ENCODE assay signal across 8 cellular contexts in genomic region chr14:34983148-34983760, GRCh38. TPM values are rescaled to one million over a fixed set of nuclear protein-coding genes. Genes with fewer than 3 reads are reported as not detected.
DNase-seq lines count a peak whose midpoint lies in the region; ATAC-seq, FAIRE-seq and TF ChIP-seq lines count a peak whose summit lies in the region.

No MANE protein-coding gene starts in this region.

- peak overlapping the region; percentile 100 for H3K27ac ChIP-seq in mesodermal cell (ENCODE audit: low read depth, low read length, severe bottlenecking)

- no peak for TF ChIP-seq POLR2A in GM12891 (IDR thresholded peaks at IDR 0.05; ENCODE audit: low read depth, low read length)

- BruUV-seq in MCF 10A (replicated peaks; lab: Mats Ljungman, UMichigan), result TSS peak; percentile 67

- CTCF ChIA-PET in MCF 10A (lab: Yijun Ruan, JAX), result interaction anchor here (0.6 to 0.7 kb wide), 3 partner anchors 20 to 433 kb away, joined by 3 to 4 read pairs (median 3); no protein-coding TSS in a partner anchor

- H3K27me3 Mint-ChIP-seq in activated naive CD8-positive, alpha-beta T cell treated with anti-CD3 and anti-CD28 coated beads, Interleukin-2, amount 10 ng/mL, durations not matched to agents 7 days and 5 days, result no peaks in the 10 kb centered on the region
- no peaks in the 10 kb centered on the region for H3K27me3 Mint-ChIP-seq in activated naive CD8-positive, alpha-beta T cell treated with anti-CD3 and anti-CD28 coated beads for 36 hours
- H3K27me3 Mint-ChIP-seq in MCF 10A (ENCODE audit: insufficient read depth, unreplicated experiment), result no peaks in the 10 kb centered on the region

- 0 to 1% methylated on average over 15 to 28 of the region's 28 CpGs for WGBS in mesodermal cell (ENCODE audit: insufficient coverage in 2 of 2), 2 experiments

- intact Hi-C loops in MCF 10A (cut with micrococcal nuclease), result no loop called here

- peaks cover 7% of the 10 kb centered on the region for H3K36me3 ChIP-seq in mesodermal cell (ENCODE audit: control insufficient read depth, insufficient read depth, low read length)

- ATAC-seq in activated naive CD8-positive, alpha-beta T cell treated with anti-CD3 and anti-CD28 coated beads, Interleukin-2, amount 10 ng/mL, durations not matched to agents 7 days and 5 days (ENCODE audit: low read depth), result peak; percentile 5
- peak; percentile 4 for ATAC-seq in HG03378 (IDR thresholded peaks at IDR 0.05; ENCODE audit: unreplicated experiment)

- H3K4me1 ChIP-seq in mesodermal cell (ENCODE audit: control insufficient read depth, insufficient read depth, low read length, poor library complexity, severe bottlenecking), result peaks cover 8% of the 10 kb centered on the region

- H3K27ac Mint-ChIP-seq in activated naive CD8-positive, alpha-beta T cell treated with anti-CD3 and anti-CD28 coated beads, Interleukin-2, amount 10 ng/mL, durations not matched to agents 7 days and 5 days, result no peak overlapping the region
- H3K27ac Mint-ChIP-seq in activated naive CD8-positive, alpha-beta T cell treated with anti-CD3 and anti-CD28 coated beads for 36 hours, result no peak overlapping the region
- no peak overlapping the region for H3K27ac Mint-ChIP-seq in MCF 10A (ENCODE audit: low read depth, unreplicated experiment)

- POLR2A ChIA-PET in activated naive CD8-positive, alpha-beta T cell treated with anti-CD3 and anti-CD28 coated beads, Interleukin-2, amount 10 ng/mL, durations not matched to agents 7 days and 5 days (lab: Charles Lee), result interaction anchor here (0.6 to 4.9 kb wide), 15 partner anchors 10 to 384 kb away, joined by 3 to 60 read pairs (median 5); partner anchors contain the start of genes BAZ1A, FAM177A1, PPP2R3C and PRORP
- POLR2A ChIA-PET in MCF 10A (lab: Yijun Ruan, JAX), result interaction anchor here (0.6 to 7.1 kb wide), 44 partner anchors 9 to 839 kb away, joined by 3 to 266 read pairs (median 4); partner anchors contain the start of genes BAZ1A, CFL2, FAM177A1 and INSM2

- H3K4me3 ChIP-seq in mesodermal cell (ENCODE audit: extremely low read depth, insufficient read depth, low read length, poor library complexity, severe bottlenecking), result peak overlapping the region; percentile 83

- H3K4me3 Mint-ChIP-seq in activated naive CD8-positive, alpha-beta T cell treated with anti-CD3 and anti-CD28 coated beads, Interleukin-2, amount 10 ng/mL, durations not matched to agents 7 days and 5 days, result no peak overlapping the region
- no peak overlapping the region for H3K4me3 Mint-ChIP-seq in activated naive CD8-positive, alpha-beta T cell treated with anti-CD3 and anti-CD28 coated beads for 36 hours
- no peak overlapping the region for H3K4me3 Mint-ChIP-seq in MCF 10A (ENCODE audit: unreplicated experiment)

- no peak for DNase-seq in activated naive CD8-positive, alpha-beta T cell treated with anti-CD3 and anti-CD28 coated beads, Interleukin-2, amount 10 ng/mL, durations not matched to agents 7 days and 5 days
- no peak for DNase-seq in activated naive CD8-positive, alpha-beta T cell treated with anti-CD3 and anti-CD28 coated beads for 36 hours
- DNase-seq in MCF 10A (ENCODE audit: unreplicated experiment) (no peak), NCI-H82 treated with DMSO at 0.1 percent for 48 hours (lab: John Stamatoyannopoulos, UW; ENCODE audit: unreplicated experiment) (no peak), 8988T (no peak), GM12891 (ENCODE audit: insufficient read length, low spot score) (no peak)

- no peak for TF ChIP-seq CTCF in MCF 10A (IDR thresholded peaks at IDR 0.05; ENCODE audit: unreplicated experiment)

- peaks cover 12% of the 10 kb centered on the region for H3K36me3 Mint-ChIP-seq in activated naive CD8-positive, alpha-beta T cell treated with anti-CD3 and anti-CD28 coated beads, Interleukin-2, amount 10 ng/mL, durations not matched to agents 7 days and 5 days
- peaks cover 15% of the 10 kb centered on the region for H3K36me3 Mint-ChIP-seq in activated naive CD8-positive, alpha-beta T cell treated with anti-CD3 and anti-CD28 coated beads for 36 hours
- no peaks in the 10 kb centered on the region for H3K36me3 Mint-ChIP-seq in MCF 10A (ENCODE audit: insufficient read depth, unreplicated experiment)

- no peaks in the 10 kb centered on the region for H3K9me3 Mint-ChIP-seq in activated naive CD8-positive, alpha-beta T cell treated with anti-CD3 and anti-CD28 coated beads, Interleukin-2, amount 10 ng/mL, durations not matched to agents 7 days and 5 days
- H3K9me3 Mint-ChIP-seq in activated naive CD8-positive, alpha-beta T cell treated with anti-CD3 and anti-CD28 coated beads for 36 hours, result no peaks in the 10 kb centered on the region
- H3K9me3 Mint-ChIP-seq in MCF 10A (ENCODE audit: unreplicated experiment), result no peaks in the 10 kb centered on the region

- H3K4me1 Mint-ChIP-seq in activated naive CD8-positive, alpha-beta T cell treated with anti-CD3 and anti-CD28 coated beads, Interleukin-2, amount 10 ng/mL, durations not matched to agents 7 days and 5 days, result peaks cover 30% of the 10 kb centered on the region
- peaks cover 41% of the 10 kb centered on the region for H3K4me1 Mint-ChIP-seq in activated naive CD8-positive, alpha-beta T cell treated with anti-CD3 and anti-CD28 coated beads for 36 hours
- peaks cover 5% of the 10 kb centered on the region for H3K4me1 Mint-ChIP-seq in MCF 10A (ENCODE audit: insufficient read depth, unreplicated experiment)

- no peaks in the 10 kb centered on the region for H3K9me3 ChIP-seq in mesodermal cell (ENCODE audit: control insufficient read depth, low read length)

- no peak for FAIRE-seq in GM12891 (lab: Jason Lieb, UNC)

TF ChIP-seq in GM12891, 5 proteins besides CTCF, POLR2A, EP300 and RAD21:
- TF ChIP-seq SPI1 (IDR thresholded peaks at IDR 0.05; ENCODE audit: low read depth, low read length) (no peak), POU2F2 (IDR thresholded peaks at IDR 0.05; ENCODE audit: low read depth, low read length) (no peak), PAX5 (IDR thresholded peaks at IDR 0.05; ENCODE audit: insufficient read depth, low read length, severe bottlenecking) (no peak), TAF1 (IDR thresholded peaks at IDR 0.05; ENCODE audit: low read depth, low read length) (no peak), POLR2AphosphoS5 (IDR thresholded peaks at IDR 0.05; ENCODE audit: low read depth, low read length) (no peak)

RNA-seq across cellular contexts. Expression of gene SRP54, which starts 0.5 kb away (rescaled TPM):
- total RNA-seq in activated naive CD8-positive, alpha-beta T cell treated with anti-CD3 and anti-CD28 coated beads, Interleukin-2, amount 10 ng/mL, durations not matched to agents 7 days and 5 days, result 10 to 100 TPM; 60.2 to 61.5 TPM
- total RNA-seq in activated naive CD8-positive, alpha-beta T cell treated with anti-CD3 and anti-CD28 coated beads for 36 hours, result 10 to 100 TPM; 74.4 to 75.3 TPM
- total RNA-seq in MCF 10A (2022), result 77.4 and 108 TPM in 2 replicates
- 59.1 TPM for polyA plus RNA-seq in mesodermal cell (2013, experiment 1 of 2)
- polyA plus RNA-seq in mesodermal cell (2013, experiment 2 of 2), result 60.8 TPM
- polyA plus RNA-seq in GM12891 (2012; ENCODE audit: low read depth, missing spikeins), result 56.9 TPM
